Comparison of ENCODE assay signal across 11 cellular contexts in the genomic region with DNA sequence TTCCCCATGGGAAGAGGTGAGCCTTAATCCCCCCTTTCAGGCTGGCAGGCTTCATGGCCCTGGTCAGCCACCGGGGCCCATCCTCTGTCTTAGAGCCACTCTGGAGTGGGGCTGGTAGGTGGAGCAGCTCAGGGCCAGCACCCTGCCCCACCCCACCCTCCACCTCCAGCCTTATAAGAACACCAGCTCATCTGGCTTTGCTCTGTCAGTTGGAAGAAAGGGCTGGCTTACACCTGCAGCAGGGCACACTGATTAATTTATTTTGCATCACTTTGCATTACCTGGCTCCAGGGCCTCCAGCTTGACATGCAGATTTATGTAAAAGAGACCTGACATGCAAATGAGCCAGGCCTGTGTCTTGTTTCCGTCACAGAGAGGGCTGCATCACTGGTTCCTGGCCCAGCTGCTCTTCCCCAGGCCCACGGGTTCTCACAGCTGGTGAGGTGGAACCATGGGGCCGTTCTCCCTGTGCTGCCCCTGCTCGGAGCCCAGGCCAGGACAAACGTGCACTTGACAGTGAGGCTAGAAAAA. TPM values are rescaled to one million over a fixed set of nuclear protein-coding genes. Genes with fewer than 3 reads are reported as not detected.
A peak's percentile ranks its signal among the peaks of the same experiment; 100 is the strongest.
DNase-seq lines count a peak whose midpoint lies in the region; FAIRE-seq and TF ChIP-seq lines count a peak whose summit lies in the region.
"Had no signal": no experiment of that assay in that cellular context is flagged by ENCODE, and none has a peak within 500 bp of the region (broad histone marks: within the 10 kb centered on the region; RNA-seq: fewer than 3 reads in every experiment).

No MANE protein-coding gene starts in this region.

- no peak overlapping the region; the same call in 1 of the 2 replicates for H4K8ac ChIP-seq in H1 (ENCODE audit: extremely low read depth, insufficient read depth, low read length)

- DNase-seq in NCI-H2196 (lab: John Stamatoyannopoulos, UW; ENCODE audit: unreplicated experiment) (peak; percentile 64), H1 (ENCODE audit: low read depth in 1 of 2, low spot score in 2 of 2) (peak in 1 of 2 experiments; percentile 43), hepatic stellate cell (ENCODE audit: low spot score) (no peak), neural progenitor cell (ENCODE audit: low spot score) (no peak), foreskin melanocyte (no peak), kidney glomerular epithelial cell (lab: John Stamatoyannopoulos, UW) (no peak)
- DNase-seq: CD4-positive, alpha-beta memory T cell had no signal

- no peaks in the 10 kb centered on the region for H3K27me3 ChIP-seq in BLaER1 treated with 17β-estradiol and CSF1 and Interleukin-3, amounts not matched to agents 10 nM and 100 nM
- H3K27me3 ChIP-seq in H1 (replicated peaks in 1 of 4; ENCODE audit: control insufficient read depth in 3 of 4, extremely low read depth in 1 of 4, insufficient read depth in 3 of 4, low read length in 3 of 4) (0 out of 7 replicates have a peak, but pooled peaks cover 0 to 3% (median 1%) of the 10 kb centered on the region in 4 experiments), neuron (ENCODE audit: insufficient read depth, low read length) (peaks cover 2% of the 10 kb centered on the region), neural progenitor cell (no peaks in the 10 kb centered on the region)

- H3K4me1 ChIP-seq in BLaER1 treated with 17β-estradiol and CSF1 and Interleukin-3, amounts not matched to agents 10 nM and 100 nM, result peaks cover 40 to 57% (median 49%) of the 10 kb centered on the region in 10 experiments
- H3K4me1 ChIP-seq in H1 (replicated peaks in 1 of 4; ENCODE audit: control insufficient read depth in 3 of 4, insufficient read depth in 4 of 4, low read length in 3 of 4) (peaks cover 3 to 24% (median 19%) of the 10 kb centered on the region in 4 experiments), neuron (ENCODE audit: insufficient read depth, low read length) (peaks cover 7% of the 10 kb centered on the region), neural progenitor cell (peaks cover 24% of the 10 kb centered on the region)

- H4K91ac ChIP-seq in H1 (replicated peaks; ENCODE audit: insufficient read length, low read length), result peak overlapping the region; percentile 7

- H2BK5ac ChIP-seq in H1 (ENCODE audit: low read depth, low read length), result peak overlapping the region; percentile 66; the same call in 1 of the 2 replicates

- 28% methylated on average over 6 of the region's 6 CpGs; no CpG with 5 or more reads in 1 of the 2 experiments for WGBS in H1 (ENCODE audit: extremely low coverage in 1 of 2, insufficient coverage in 1 of 2, insufficient read length in 1 of 2, insufficient replicate concordance in 2 of 2, low coverage in 1 of 2, low lambda C conversion rate in 2 of 2, missing lambda C conversion rate in 1 of 2), 2 experiments

- peak overlapping the region; percentile 80; the same call in 1 of the 2 replicates for H2BK12ac ChIP-seq in H1 (ENCODE audit: low read depth, low read length)

- peak overlapping the region in 2 of 11 experiments; percentile 4 to 41; a peak in 1 of 22 replicates for H3K9ac ChIP-seq in BLaER1 treated with 17β-estradiol and CSF1 and Interleukin-3, amounts not matched to agents 10 nM and 100 nM
- H3K9ac ChIP-seq in H1 (replicated peaks in 1 of 4; ENCODE audit: extremely low read depth in 1 of 4, low read depth in 3 of 4, low read length in 3 of 4), result no peak overlapping the region
- H3K9ac ChIP-seq in neural progenitor cell, result no peak overlapping the region
- H3K9ac ChIP-seq: parathyroid adenoma had no signal

- H3K36me3 ChIP-seq in BLaER1 treated with 17β-estradiol and CSF1 and Interleukin-3, amounts not matched to agents 10 nM and 100 nM, result no peaks in the 10 kb centered on the region
- H3K36me3 ChIP-seq in H1 (ENCODE audit: control insufficient read depth in 2 of 4, insufficient read depth in 4 of 4, low read length in 3 of 4) (no peaks in the 10 kb centered on the region), neuron (ENCODE audit: insufficient read depth, low read length) (no peaks in the 10 kb centered on the region), neural progenitor cell (no peaks in the 10 kb centered on the region)

- TF ChIP-seq RAD21 in H1 (IDR thresholded peaks at IDR 0.05 in 1 of 2, conservative IDR thresholded peaks at IDR 0.05 in 1 of 2; ENCODE audit: low read depth in 2 of 2, low read length in 2 of 2), result no peak

- no peak overlapping the region for H3K23ac ChIP-seq in H1 (ENCODE audit: insufficient read length)

- H3K27me3 Mint-ChIP-seq in neural progenitor cell (ENCODE audit: insufficient read depth, low read depth), result peaks cover 10% of the 10 kb centered on the region

- H3K79me2 ChIP-seq in H1 (ENCODE audit: control insufficient read depth in 1 of 2, insufficient read depth in 2 of 2, low read length in 2 of 2), result no peaks in the 10 kb centered on the region
- no peaks in the 10 kb centered on the region for H3K79me2 ChIP-seq in neural progenitor cell (ENCODE audit: low read depth)
- H3K79me2 ChIP-seq: parathyroid adenoma had no signal

- no peak for TF ChIP-seq EP300 in H1 (IDR thresholded peaks at IDR 0.05; ENCODE audit: borderline replicate concordance in 1 of 2, low read depth in 2 of 2, low read length in 2 of 2)

- no peak overlapping the region for H3K4ac ChIP-seq in H1 (replicated peaks; ENCODE audit: insufficient read length, low read depth, low read length)

- peak overlapping the region; percentile 75; the same call in 1 of the 2 replicates for H2BK15ac ChIP-seq in H1 (ENCODE audit: low read length)

- peak overlapping the region; percentile 61; the same call in 1 of the 2 replicates for H2BK20ac ChIP-seq in H1 (ENCODE audit: low read length)

- no peaks in the 10 kb centered on the region; the same call in 1 of the 2 replicates for H3K23me2 ChIP-seq in H1 (ENCODE audit: low read depth, low read length)

- no peak overlapping the region for H3K27ac Mint-ChIP-seq in neural progenitor cell
- H3K27ac Mint-ChIP-seq: activated T-helper 17 cell treated with anti-CD3 and anti-CD28 coated beads, Interleukin-2, amount 50 U/mL, for 72 hours had no signal

- CTCF ChIA-PET in H1 (lab: Charles Lee; ENCODE audit: partially characterized antibody), result interaction anchor here (0.7 to 6.8 kb wide), 15 partner anchors 8 to 205 kb away, joined by 3 to 42 read pairs (median 4); no protein-coding TSS in a partner anchor

- no peak overlapping the region for H3K56ac ChIP-seq in H1 (replicated peaks; ENCODE audit: insufficient read length, low read depth, low read length)

- H2AFZ ChIP-seq in H1 (ENCODE audit: low read length), result no peak overlapping the region
- peak overlapping the region; percentile 6 for H2AFZ ChIP-seq in neuron (ENCODE audit: low read depth, low read length)
- H2AFZ ChIP-seq in neural progenitor cell (replicated peaks), result no peak overlapping the region
- H2AFZ ChIP-seq: parathyroid adenoma had no signal

- peaks cover 4% of the 10 kb centered on the region for H3K9me3 Mint-ChIP-seq in neural progenitor cell
- H3K9me3 Mint-ChIP-seq: activated T-helper 17 cell treated with anti-CD3 and anti-CD28 coated beads, Interleukin-2, amount 50 U/mL, for 72 hours; CD4-positive, alpha-beta memory T cell had no signal

- H3K4me3 Mint-ChIP-seq in neural progenitor cell, result no peak overlapping the region
- H3K4me3 Mint-ChIP-seq: activated T-helper 17 cell treated with anti-CD3 and anti-CD28 coated beads, Interleukin-2, amount 50 U/mL, for 72 hours; CD4-positive, alpha-beta memory T cell had no signal

- no peaks in the 10 kb centered on the region for H4K20me1 ChIP-seq in BLaER1 treated with 17β-estradiol and CSF1 and Interleukin-3, amounts not matched to agents 10 nM and 100 nM
- no peaks in the 10 kb centered on the region for H4K20me1 ChIP-seq in H1 (replicated peaks in 1 of 2; ENCODE audit: control insufficient read depth in 1 of 2, insufficient read depth in 2 of 2, low read length in 2 of 2)
- H4K20me1 ChIP-seq in neural progenitor cell (ENCODE audit: low read depth), result no peaks in the 10 kb centered on the region

- H3K18ac ChIP-seq in H1 (ENCODE audit: extremely low read depth, low read length), result peak overlapping the region; percentile 83

- peak overlapping the region; percentile 41 for H2BK120ac ChIP-seq in H1 (replicated peaks; ENCODE audit: low read depth, low read length)

- TF ChIP-seq POLR2A in H1 (IDR thresholded peaks at IDR 0.05; ENCODE audit: control extremely low read depth in 1 of 2, low read depth in 2 of 2, low read length in 2 of 2), result no peak

- peak; percentile 69 for FAIRE-seq in H1 (lab: Jason Lieb, UNC)

- no peaks in the 10 kb centered on the region for H3K79me1 ChIP-seq in H1 (ENCODE audit: low read depth, low read length)

- no peaks in the 10 kb centered on the region for H3K9me3 ChIP-seq in BLaER1 treated with 17β-estradiol and CSF1 and Interleukin-3, amounts not matched to agents 10 nM and 100 nM (replicated peaks in 1 of 11)
- H3K9me3 ChIP-seq in H1 (ENCODE audit: insufficient read depth in 2 of 2, low read depth in 1 of 2, low read length in 1 of 2), result no peaks in the 10 kb centered on the region
- H3K9me3 ChIP-seq in neuron (ENCODE audit: low read length), result no peaks in the 10 kb centered on the region
- H3K9me3 ChIP-seq in neural progenitor cell (ENCODE audit: low read depth), result no peaks in the 10 kb centered on the region

- H3K4me3 ChIP-seq in BLaER1 treated with 17β-estradiol and CSF1 and Interleukin-3, amounts not matched to agents 10 nM and 100 nM, result 0 out of 20 replicates have a peak overlapping the region, but pooled peaks of 1 of the 10 experiments have one; percentile 9
- H3K4me3 ChIP-seq in H1 (ENCODE audit: extremely low read depth in 1 of 4, insufficient read depth in 2 of 4, low read depth in 3 of 4, low read length in 4 of 4) (no peak overlapping the region), neuron (ENCODE audit: low read length) (no peak overlapping the region), neural progenitor cell (no peak overlapping the region)

- no peak for TF ChIP-seq CTCF in H1 (IDR thresholded peaks at IDR 0.05; ENCODE audit: control extremely low read depth in 1 of 3, insufficient read depth in 1 of 3, low read depth in 1 of 3, low read length in 3 of 3)
- no peak for TF ChIP-seq CTCF in neural progenitor cell (IDR thresholded peaks at IDR 0.05)

- H3K14ac ChIP-seq in H1 (ENCODE audit: insufficient read length), result no peak overlapping the region

- H3K27ac ChIP-seq in BLaER1 treated with 17β-estradiol and CSF1 and Interleukin-3, amounts not matched to agents 10 nM and 100 nM, result no peak overlapping the region; a peak in 2 of 22 replicates
- H3K27ac ChIP-seq in H1 (ENCODE audit: low read depth, low read length) (0 out of 2 replicates have a peak overlapping the region, but pooled peaks have one; percentile 38), neural progenitor cell (no peak overlapping the region)
- H3K27ac ChIP-seq: parathyroid adenoma had no signal

- peak overlapping the region; percentile 62 to 86 (median 69) for H3K4me2 ChIP-seq in BLaER1 treated with 17β-estradiol and CSF1 and Interleukin-3, amounts not matched to agents 10 nM and 100 nM
- H3K4me2 ChIP-seq in H1 (ENCODE audit: insufficient read depth in 1 of 2, low read depth in 2 of 2, low read length in 2 of 2) (peak overlapping the region; percentile 14 to 31; a peak in 3 of 4 replicates), neural progenitor cell (no peak overlapping the region)

- H3F3A ChIP-seq in neural progenitor cell (ENCODE audit: low read depth), result peaks cover 10% of the 10 kb centered on the region

- H3K4me1 Mint-ChIP-seq in neural progenitor cell, result peaks cover 33% of the 10 kb centered on the region
- H3K4me1 Mint-ChIP-seq: activated T-helper 17 cell treated with anti-CD3 and anti-CD28 coated beads, Interleukin-2, amount 50 U/mL, for 72 hours had no signal

- peak overlapping the region; percentile 90; the same call in 1 of the 2 replicates for H2AK5ac ChIP-seq in H1 (ENCODE audit: low read depth, low read length)

- POLR2A ChIA-PET in H1 (lab: Charles Lee; ENCODE audit: partially characterized antibody), result interaction anchor here (0.6 to 2.1 kb wide), 6 partner anchors 10 to 174 kb away, joined by 3 to 7 read pairs (median 3); a partner anchor contains a TSS

- no peak overlapping the region for H4K5ac ChIP-seq in H1 (ENCODE audit: insufficient read length, low read depth, low read length)

- no peaks in the 10 kb centered on the region for H3K36me3 Mint-ChIP-seq in neural progenitor cell
- H3K36me3 Mint-ChIP-seq: CD4-positive, alpha-beta memory T cell had no signal

RNA-seq across cellular contexts. Expression of a gene that starts 44.4 kb away (rescaled TPM):
- 54.1 and 56.7 TPM in 2 replicates for total RNA-seq in H1 (2021; fragmentation: NEBNext Ultra II Directional; extraction: Animal tissue kit (Norgen Biotek cat#: 25700))
- polyA plus RNA-seq in H1 (2011; rRNA removed), result 26.5 and 29.5 TPM in 2 replicates
- 51.9 TPM for polyA plus RNA-seq in H1 (2011; cell fraction: cytosol; rRNA removed)
- polyA plus RNA-seq in H1 (2011; cell fraction: nucleus; rRNA removed), result 18.1 TPM
- 47.6 to 57.8 TPM (median 52.1 TPM) in 4 replicates for polyA plus RNA-seq in H1 (2012, experiment 1 of 2)
- polyA plus RNA-seq in H1 (2012, experiment 2 of 2), result 31.8 TPM
- 33.0 TPM for polyA plus RNA-seq in H1 (2013, experiment 1 of 2)
- 35.2 TPM for polyA plus RNA-seq in H1 (2013, experiment 2 of 2)
- 11.3 and 12.0 TPM in 2 replicates for polyA minus RNA-seq in H1 (2011; rRNA and poly(A)+ RNA removed)
- 21.2 TPM for polyA minus RNA-seq in H1 (2011; cell fraction: cytosol; rRNA and poly(A)+ RNA removed)
- 11.4 TPM for polyA minus RNA-seq in H1 (2011; cell fraction: nucleus; rRNA and poly(A)+ RNA removed)
- total RNA-seq in neural progenitor cell (ENCODE audit: low replicate concordance), result 73.9 and 88.1 TPM in 2 replicates

RNA-seq across cellular contexts. Expression of a gene that starts 55.8 kb away (rescaled TPM):
- total RNA-seq in H1 (2021; fragmentation: NEBNext Ultra II Directional; extraction: Animal tissue kit (Norgen Biotek cat#: 25700)), result 38.0 and 41.0 TPM in 2 replicates
- 11.6 and 13.0 TPM in 2 replicates for polyA plus RNA-seq in H1 (2011; rRNA removed)
- polyA plus RNA-seq in H1 (2011; cell fraction: cytosol; rRNA removed), result 17.5 TPM
- 13.0 TPM for polyA plus RNA-seq in H1 (2011; cell fraction: nucleus; rRNA removed)
- polyA plus RNA-seq in H1 (2012, experiment 1 of 2), result 13.6 to 18.2 TPM (median 16.1 TPM) in 4 replicates
- polyA plus RNA-seq in H1 (2012, experiment 2 of 2), result 1.2 TPM
- 11.4 TPM for polyA plus RNA-seq in H1 (2013, experiment 1 of 2)
- polyA plus RNA-seq in H1 (2013, experiment 2 of 2), result 11.6 TPM
- 52.1 and 77.3 TPM in 2 replicates for polyA minus RNA-seq in H1 (2011; rRNA and poly(A)+ RNA removed)
- polyA minus RNA-seq in H1 (2011; cell fraction: cytosol; rRNA and poly(A)+ RNA removed), result 21.4 TPM
- polyA minus RNA-seq in H1 (2011; cell fraction: nucleus; rRNA and poly(A)+ RNA removed), result 144 TPM
- total RNA-seq in neural progenitor cell (ENCODE audit: low replicate concordance), result 49.1 and 93.1 TPM in 2 replicates
